In genomic region chr7:45295222-45295621, GRCh38 we compare ENCODE assay signal across 19 cellular contexts.
"Had no signal": no experiment of that assay in that cellular context is flagged by ENCODE, and none has a peak within 500 bp of the region (broad histone marks: within the 10 kb centered on the region; RNA-seq: fewer than 3 reads in every experiment).

No MANE protein-coding gene starts in this region.

- ATAC-seq: activated T-cell treated with anti-CD3 and anti-CD28 coated beads, Interleukin-2, amount 50 U/mL, for 72 hours; left colon; lower lobe of right lung; naive thymus-derived CD8-positive, alpha-beta T cell; psoas muscle; right lobe of liver had no signal

- DNase-seq: activated CD4-positive, alpha-beta T cell treated with anti-CD3 and anti-CD28 coated beads, Interleukin-2, amount 50 U/mL, for 1 hour; activated CD4-positive, CD25-positive, alpha-beta regulatory T cell treated with anti-CD3 and anti-CD28 coated beads, Interleukin-2, amount 50 U/mL, for 72 hours; activated CD8-positive, alpha-beta memory T cell treated with anti-CD3 and anti-CD28 coated beads for 24 hours; activated effector memory CD4-positive, alpha-beta T cell treated with anti-CD3 and anti-CD28 coated beads, Interleukin-2, amount 50 U/mL, for 16 hours; activated T-cell treated with anti-CD3 and anti-CD28 coated beads, Interleukin-2, amount 50 U/mL, for 72 hours; dermis blood vessel endothelial cell; effector memory CD4-positive, alpha-beta T cell; foreskin melanocyte; glutamatergic neuron; hippocampal formation; islet precursor cell; left colon; lower lobe of right lung; naive thymus-derived CD8-positive, alpha-beta T cell; ovary; psoas muscle; right lobe of liver; stimulated activated CD4-positive, alpha-beta T cell treated with anti-CD3 and anti-CD28 coated beads, Interleukin-4, amount 100 ng/mL, for 1 hour; stomach had no signal
